ENCODE assay signal across 24 cellular contexts in genomic region chr11:64070301-64070656, GRCh38. TPM values are rescaled to one million over a fixed set of nuclear protein-coding genes. Genes with fewer than 3 reads are reported as not detected.
DNase-seq lines count a peak whose midpoint lies in the region; TF ChIP-seq lines count a peak whose summit lies in the region.
"Had no signal": no experiment of that assay in that cellular context is flagged by ENCODE, and none has a peak within 500 bp of the region (broad histone marks: within the 10 kb centered on the region; RNA-seq: fewer than 3 reads in every experiment).

No MANE protein-coding gene starts in this region.

- H2BK12ac ChIP-seq in H9 (ENCODE audit: insufficient read length, low read depth, low read length), result no peak overlapping the region

- H3K4me3 Mint-ChIP-seq in H9 (no peak overlapping the region), type B pancreatic cell (no peak overlapping the region)
- H3K4me3 Mint-ChIP-seq: CD4-positive, alpha-beta T cell; HFFc6 had no signal

- no peaks in the 10 kb centered on the region for H3K79me1 ChIP-seq in H9 (ENCODE audit: insufficient read depth, low read depth, low read length, poor library complexity, severe bottlenecking)

- no peak overlapping the region for H3K56ac ChIP-seq in H9 (ENCODE audit: insufficient read length, low read depth, low read length)

- no peaks in the 10 kb centered on the region for H3K36me3 ChIP-seq in NT2/D1 (ENCODE audit: insufficient read depth, insufficient read length, low read length)
- H3K36me3 ChIP-seq: BE2C, MG63 had no signal

- H3K4me1 Mint-ChIP-seq in H9, result peaks cover 11 to 37% of the 10 kb centered on the region in 2 experiments
- H3K4me1 Mint-ChIP-seq in type B pancreatic cell (ENCODE audit: unreplicated experiment), result peaks cover 30% of the 10 kb centered on the region

- no peaks in the 10 kb centered on the region for H3K23me2 ChIP-seq in H9 (ENCODE audit: insufficient read length, low read depth, low read length, poor library complexity, severe bottlenecking)

- no peaks in the 10 kb centered on the region for H3K4me1 ChIP-seq in H9 (ENCODE audit: insufficient read depth, low read length)
- peaks cover 35% of the 10 kb centered on the region for H3K4me1 ChIP-seq in NT2/D1 (ENCODE audit: insufficient read depth, insufficient read length)

- H3K27me3 ChIP-seq in H9 (ENCODE audit: insufficient read depth, low read length), result peaks cover 4% of the 10 kb centered on the region; the same call in 1 of the 2 replicates
- H3K27me3 ChIP-seq in NT2/D1 (ENCODE audit: insufficient read depth, insufficient read length), result peaks cover 50% of the 10 kb centered on the region
- H3K27me3 ChIP-seq: BE2C, MG63 had no signal

- DNase-seq in H9 (no peak), NT2/D1 (ENCODE audit: low read depth, low spot score) (peak; percentile 43), left kidney (ENCODE audit: low read depth, low spot score) (peak; percentile 76), type B pancreatic cell (ENCODE audit: extremely low spot score, unreplicated experiment) (no peak), head of caudate nucleus (no peak), DMS 273 (lab: John Stamatoyannopoulos, UW; ENCODE audit: unreplicated experiment) (no peak)
- DNase-seq in activated CD4-positive, alpha-beta T cell treated with anti-CD3 and anti-CD28 coated beads, Interleukin-2, amount 50 U/mL, for 48 hours, result no peak
- DNase-seq: BE2C; Calu3; CD4-positive, alpha-beta T cell; DMS79; HFFc6; IMR-90; Karpas-422; MG63; NCI-H1092 treated with DMSO at 0.1 percent for 48 hours; NCI-H1694; NCI-H446 treated with DMSO at 0.1 percent for 48 hours; NK-92 treated with Interleukin-12 subunit alpha and Interleukin-12 subunit beta, amount 100 ng/mL, for 24 hours; OCI-M1; SIG-M5 had no signal

- H2BK120ac ChIP-seq in H9 (ENCODE audit: low read depth, low read length, poor library complexity, severe bottlenecking), result no peak overlapping the region

- H3K4ac ChIP-seq in H9 (ENCODE audit: low read depth, low read length), result no peak overlapping the region

- H3K9me3 Mint-ChIP-seq in H9 (no peaks in the 10 kb centered on the region), type B pancreatic cell (no peaks in the 10 kb centered on the region)
- H3K9me3 Mint-ChIP-seq: CD4-positive, alpha-beta T cell; HFFc6 had no signal

- no peak overlapping the region for H3T11ph ChIP-seq in H9 (ENCODE audit: low read length)

- no peak overlapping the region for H4K91ac ChIP-seq in H9 (ENCODE audit: insufficient read length, low read depth, low read length)

- H3K9me3 ChIP-seq in H9 (ENCODE audit: control insufficient read depth, low read depth, low read length) (no peaks in the 10 kb centered on the region), NT2/D1 (ENCODE audit: insufficient read depth, low read length) (no peaks in the 10 kb centered on the region)
- H3K9me3 ChIP-seq: BE2C, MG63 had no signal

- no peak overlapping the region for H2BK5ac ChIP-seq in H9 (ENCODE audit: insufficient read length, low read length)

- no peaks in the 10 kb centered on the region for H3K79me2 ChIP-seq in H9 (ENCODE audit: insufficient read depth, low read length)

- no peak overlapping the region for H4K5ac ChIP-seq in H9 (ENCODE audit: insufficient read length, low read depth, low read length)

- no CpG with 5 or more reads among the region's 11 CpGs for WGBS in H9 (ENCODE audit: extremely low coverage, insufficient read length, low lambda C conversion rate)

- no peak overlapping the region for H4K8ac ChIP-seq in H9 (replicated peaks; ENCODE audit: insufficient read length, low read depth, low read length)

- H2BK15ac ChIP-seq in H9 (ENCODE audit: low read depth, low read length), result no peak overlapping the region

- no peak overlapping the region for H3K9ac ChIP-seq in H9 (ENCODE audit: extremely low read depth, insufficient read length, low read length)
- H3K9ac ChIP-seq in NT2/D1 (ENCODE audit: insufficient read length, low read depth), result no peak overlapping the region

- no peak overlapping the region for H3K23ac ChIP-seq in H9 (ENCODE audit: insufficient read length, low read depth, low read length)

- no peak overlapping the region for H3K4me2 ChIP-seq in H9 (ENCODE audit: insufficient read depth, insufficient read length, low read length)

- H3K27ac ChIP-seq in H9 (ENCODE audit: insufficient read length, low read depth, low read length), result no peak overlapping the region

- TF ChIP-seq CTCF in H9 (conservative IDR thresholded peaks at IDR 0.05) (no peak), type B pancreatic cell (conservative IDR thresholded peaks at IDR 0.05) (no peak)

- no peak overlapping the region for H3K18ac ChIP-seq in H9 (ENCODE audit: insufficient read length, low read depth, low read length)

- intact Hi-C loops in head of caudate nucleus (cut with DNase I), result no loop called here

- no peak overlapping the region for H2AFZ ChIP-seq in H9 (ENCODE audit: low read length)

- no peaks in the 10 kb centered on the region for H3K36me3 Mint-ChIP-seq in H9 (ENCODE audit: insufficient read depth in 1 of 3, low read depth in 3 of 3)
- no peaks in the 10 kb centered on the region for H3K36me3 Mint-ChIP-seq in type B pancreatic cell

- no peak overlapping the region for H3K4me3 ChIP-seq in NT2/D1 (ENCODE audit: insufficient read length, low read depth)
- H3K4me3 ChIP-seq: GM12878, MG63 had no signal

- H3K14ac ChIP-seq in H9 (ENCODE audit: insufficient read depth, low read length), result no peak overlapping the region

- H2AK5ac ChIP-seq in H9 (ENCODE audit: insufficient read length, low read length), result no peak overlapping the region

- H3K27ac Mint-ChIP-seq in H9, result peak overlapping the region in 2 of 3 experiments; percentile 41 to 68; a peak in 3 of 7 replicates
- H3K27ac Mint-ChIP-seq in type B pancreatic cell, result peak overlapping the region; percentile 46
- H3K27ac Mint-ChIP-seq: CD4-positive, alpha-beta T cell; HFFc6 had no signal

- H4K20me1 ChIP-seq in H9 (ENCODE audit: control insufficient read depth, insufficient read depth, insufficient read length), result peaks cover 5% of the 10 kb centered on the region

- H3K27me3 Mint-ChIP-seq in H9 (ENCODE audit: low read depth), result peaks cover 57% of the 10 kb centered on the region
- H3K27me3 Mint-ChIP-seq in type B pancreatic cell, result peaks cover 2% of the 10 kb centered on the region
- H3K27me3 Mint-ChIP-seq: CD4-positive, alpha-beta T cell had no signal

- H2BK20ac ChIP-seq in H9 (ENCODE audit: low read depth, low read length, poor library complexity, severe bottlenecking), result no peak overlapping the region

RNA-seq across cellular contexts. Expression of gene FLRT1, which starts 34.5 kb away (rescaled TPM):
- total RNA-seq in H9 (2021), result 0.24 and 0.31 TPM in 2 replicates
- 0.26 and 3.0 TPM in 2 replicates for total RNA-seq in type B pancreatic cell (ENCODE audit: low replicate concordance)
- total RNA-seq: CD4-positive, alpha-beta T cell; G401; GM12878; HT1080 had no signal

Comparison
In these comparisons a context has a peak if more than half of its experiments do, and no peak if none do; other contexts are left out.
1. DNase-seq: peak in NT2/D1 (single experiment) and left kidney (single experiment); none in H9 (single experiment), type B pancreatic cell (single experiment), activated CD4-positive, alpha-beta T cell treated with anti-CD3 and anti-CD28 coated beads, Interleukin-2, amount 50 U/mL, for 48 hours (0 of 2), head of caudate nucleus (0 of 42) and DMS 273 (single experiment).